In genomic region chr10:24700911-24701310, GRCh38 we compare ENCODE assay signal across 25 cellular contexts.
"Had no signal": no experiment of that assay in that cellular context is flagged by ENCODE, and none has a peak within 500 bp of the region (broad histone marks: within the 10 kb centered on the region; RNA-seq: fewer than 3 reads in every experiment).

No MANE protein-coding gene starts in this region.

- H3K4me3 Mint-ChIP-seq: activated CD4-positive, alpha-beta memory T cell treated with anti-CD3 and anti-CD28 coated beads for 36 hours; activated CD4-positive, alpha-beta T cell treated with anti-CD3 and anti-CD28 coated beads, Interleukin-2, amount 10 ng/mL, durations not matched to agents 24 days and 14 days; activated naive CD8-positive, alpha-beta T cell; endodermal cell; stimulated activated naive B cell treated with anti-CD40 and anti-IgM and Interleukin-4, amounts not matched to agents 10 μg/mL and 1 μg/mL and 100 μg/mL, for 72 hours; T-helper 17 cell had no signal

- H3K9me3 Mint-ChIP-seq: activated CD4-positive, alpha-beta memory T cell treated with anti-CD3 and anti-CD28 coated beads for 36 hours; activated CD4-positive, alpha-beta T cell treated with anti-CD3 and anti-CD28 coated beads, Interleukin-2, amount 10 ng/mL, durations not matched to agents 24 days and 14 days; endodermal cell; stimulated activated naive B cell treated with anti-CD40 and anti-IgM and Interleukin-4, amounts not matched to agents 10 μg/mL and 1 μg/mL and 100 μg/mL, for 72 hours had no signal

- H2AFZ ChIP-seq: parathyroid adenoma had no signal

- H3K36me3 ChIP-seq: ascending aorta, brain microvascular endothelial cell, heart right ventricle, left lung, lower lobe of right lung, tibial nerve, WERI-Rb-1 had no signal

- H3K9ac ChIP-seq: parathyroid adenoma had no signal

- H3K9me3 ChIP-seq: ascending aorta, heart right ventricle, left lung, lower lobe of right lung, psoas muscle, tibial nerve had no signal

- ATAC-seq: esophagus mucosa, foreskin keratinocyte, left lung, lower lobe of right lung, psoas muscle, right cardiac atrium, T-helper 17 cell had no signal

- H3K4me3 ChIP-seq: ascending aorta, heart right ventricle, left lung, lower lobe of right lung, psoas muscle, tibial nerve had no signal

- H3K27ac Mint-ChIP-seq: activated CD4-positive, alpha-beta memory T cell treated with anti-CD3 and anti-CD28 coated beads for 36 hours; endodermal cell; stimulated activated naive B cell treated with anti-CD40 and anti-IgM and Interleukin-4, amounts not matched to agents 10 μg/mL and 1 μg/mL and 100 μg/mL, for 72 hours; T-helper 17 cell had no signal

- DNase-seq: activated effector memory CD4-positive, alpha-beta T cell treated with Interleukin-2 at 50 U/mL for 16 hours; activated naive CD4-positive, alpha-beta T cell treated with Interleukin-2 at 50 U/mL for 16 hours; activated T-cell treated with anti-CD3 and anti-CD28 coated beads, Interleukin-2, amount 50 U/mL, for 48 hours; central memory CD4-positive, alpha-beta T cell; endodermal cell; foreskin keratinocyte; heart right ventricle; left lung; lower lobe of right lung; mesendoderm; psoas muscle; right cardiac atrium; stimulated activated CD4-positive, alpha-beta T cell treated with anti-CD3 and anti-CD28 coated beads, Interleukin-2, amount 100 ng/mL, for 24 hours; stimulated activated naive B cell treated with anti-CD40 and anti-IgM and Interleukin-4, amounts not matched to agents 10 μg/mL and 1 μg/mL and 100 μg/mL, for 72 hours; T-helper 17 cell; T1000; WERI-Rb-1 had no signal

- H3K27ac ChIP-seq: brain microvascular endothelial cell, foreskin keratinocyte, left lung, lower lobe of right lung, parathyroid adenoma, psoas muscle, tibial nerve, WERI-Rb-1 had no signal

- H3K27me3 Mint-ChIP-seq: activated CD4-positive, alpha-beta T cell treated with anti-CD3 and anti-CD28 coated beads, Interleukin-2, amount 10 ng/mL, durations not matched to agents 24 days and 14 days; activated naive CD8-positive, alpha-beta T cell; stimulated activated naive B cell treated with anti-CD40 and anti-IgM and Interleukin-4, amounts not matched to agents 10 μg/mL and 1 μg/mL and 100 μg/mL, for 72 hours; T-helper 17 cell had no signal

- H3K36me3 Mint-ChIP-seq: activated CD4-positive, alpha-beta memory T cell treated with anti-CD3 and anti-CD28 coated beads for 36 hours; stimulated activated naive B cell treated with anti-CD40 and anti-IgM and Interleukin-4, amounts not matched to agents 10 μg/mL and 1 μg/mL and 100 μg/mL, for 72 hours had no signal

- H3K27me3 ChIP-seq: ascending aorta, brain microvascular endothelial cell, foreskin keratinocyte, heart right ventricle, left lung, tibial nerve had no signal

- H3K4me1 ChIP-seq: parathyroid adenoma had no signal
